ENCODE assay signal across 21 cellular contexts in genomic region chr14:105979446-105979845, GRCh38.
DNase-seq lines count a peak whose midpoint lies in the region; ATAC-seq and FAIRE-seq lines count a peak whose summit lies in the region.
"Had no signal": no experiment of that assay in that cellular context is flagged by ENCODE, and none has a peak within 500 bp of the region (broad histone marks: within the 10 kb centered on the region; RNA-seq: fewer than 3 reads in every experiment).

No MANE protein-coding gene starts in this region.

- no peak for FAIRE-seq in RCC 7860 (lab: Jason Lieb, UNC)
- FAIRE-seq: A204.1, D721Med, GM12892, GM18507 had no signal

- no peaks in the 10 kb centered on the region for H3K9me3 Mint-ChIP-seq in stimulated activated naive B cell treated with anti-CD40 and anti-IgM and Interleukin-4, amounts not matched to agents 10 μg/mL and 1 μg/mL and 100 μg/mL, for 72 hours
- H3K9me3 Mint-ChIP-seq in activated naive CD4-positive, alpha-beta T cell treated with anti-CD3 and anti-CD28 coated beads, Interleukin-2, amount 10 ng/mL, durations not matched to agents 7 days and 5 days = no peaks in the 10 kb centered on the region
- H3K9me3 Mint-ChIP-seq: CD4-positive, alpha-beta T cell; T-helper 1 cell treated with Interleukin-12 subunit alpha and Interleukin-12 subunit beta and Interleukin-4 antibody, amounts not matched to agents 30 μg/mL and 1 μg/mL, for 36 hours had no signal

- CTCF ChIA-PET in activated naive CD4-positive, alpha-beta T cell treated with anti-CD3 and anti-CD28 coated beads, Interleukin-2, amount 10 ng/mL, durations not matched to agents 7 days and 5 days (lab: Charles Lee) = interaction anchor here (0.7 to 2.6 kb wide), 2 partner anchors 20 to 22 kb away, joined by 3 to 7 read pairs; no protein-coding TSS in a partner anchor

- peaks cover 15% of the 10 kb centered on the region in 2 donors for H3K4me1 Mint-ChIP-seq in stimulated activated naive B cell treated with anti-CD40 and anti-IgM and Interleukin-4, amounts not matched to agents 10 μg/mL and 1 μg/mL and 100 μg/mL, for 72 hours
- H3K4me1 Mint-ChIP-seq in activated naive CD4-positive, alpha-beta T cell treated with anti-CD3 and anti-CD28 coated beads, Interleukin-2, amount 10 ng/mL, durations not matched to agents 7 days and 5 days = peaks cover 25% of the 10 kb centered on the region

- no peak overlapping the region for H3K27ac Mint-ChIP-seq in stimulated activated naive B cell treated with anti-CD40 and anti-IgM and Interleukin-4, amounts not matched to agents 10 μg/mL and 1 μg/mL and 100 μg/mL, for 72 hours
- no peak overlapping the region for H3K27ac Mint-ChIP-seq in activated naive CD4-positive, alpha-beta T cell treated with anti-CD3 and anti-CD28 coated beads, Interleukin-2, amount 10 ng/mL, durations not matched to agents 7 days and 5 days
- H3K27ac Mint-ChIP-seq: CD4-positive, alpha-beta T cell; T-helper 1 cell treated with Interleukin-12 subunit alpha and Interleukin-12 subunit beta and Interleukin-4 antibody, amounts not matched to agents 30 μg/mL and 1 μg/mL, for 36 hours had no signal

- DNase-seq in NCI-H510A treated with DMSO at 0.1 percent for 48 hours (lab: John Stamatoyannopoulos, UW) (peak; percentile 6), NCI-H510A (lab: John Stamatoyannopoulos, UW) (no peak), NCI-H1694 treated with DMSO at 0.1 percent for 48 hours (lab: John Stamatoyannopoulos, UW) (peak; percentile 100), RCC 7860 (ENCODE audit: low spot score) (peak; percentile 44), cortex of kidney (lab: John Stamatoyannopoulos, UW) (no peak)
- DNase-seq in stimulated activated naive B cell treated with anti-CD40 and anti-IgM and Interleukin-4, amounts not matched to agents 10 μg/mL and 1 μg/mL and 100 μg/mL, for 72 hours = no peak
- DNase-seq in activated CD4-positive, alpha-beta T cell treated with anti-CD3 and anti-CD28 coated beads, Interleukin-2, amount 50 U/mL, for 1 hour = no peak
- DNase-seq in activated naive CD4-positive, alpha-beta T cell treated with anti-CD3 and anti-CD28 coated beads, Interleukin-2, amount 10 ng/mL, durations not matched to agents 7 days and 5 days = no peak
- DNase-seq: CD4-positive, alpha-beta T cell; EL; GOT3; Kasumi-1; MM.1S; NCI-H1105; NCI-H187 treated with DMSO at 0.1 percent for 48 hours had no signal

- H3K27me3 Mint-ChIP-seq in stimulated activated naive B cell treated with anti-CD40 and anti-IgM and Interleukin-4, amounts not matched to agents 10 μg/mL and 1 μg/mL and 100 μg/mL, for 72 hours = peaks cover 0 to 1% of the 10 kb centered on the region in 2 donors
- peaks cover 17% of the 10 kb centered on the region for H3K27me3 Mint-ChIP-seq in activated naive CD4-positive, alpha-beta T cell treated with anti-CD3 and anti-CD28 coated beads, Interleukin-2, amount 10 ng/mL, durations not matched to agents 7 days and 5 days

- no peak overlapping the region for H3K4me3 Mint-ChIP-seq in stimulated activated naive B cell treated with anti-CD40 and anti-IgM and Interleukin-4, amounts not matched to agents 10 μg/mL and 1 μg/mL and 100 μg/mL, for 72 hours
- H3K4me3 Mint-ChIP-seq in activated naive CD4-positive, alpha-beta T cell treated with anti-CD3 and anti-CD28 coated beads, Interleukin-2, amount 10 ng/mL, durations not matched to agents 7 days and 5 days = no peak overlapping the region
- H3K4me3 Mint-ChIP-seq: CD4-positive, alpha-beta T cell; T-helper 1 cell treated with Interleukin-12 subunit alpha and Interleukin-12 subunit beta and Interleukin-4 antibody, amounts not matched to agents 30 μg/mL and 1 μg/mL, for 36 hours had no signal

- H3K36me3 Mint-ChIP-seq in stimulated activated naive B cell treated with anti-CD40 and anti-IgM and Interleukin-4, amounts not matched to agents 10 μg/mL and 1 μg/mL and 100 μg/mL, for 72 hours = no peaks in the 10 kb centered on the region
- H3K36me3 Mint-ChIP-seq in activated naive CD4-positive, alpha-beta T cell treated with anti-CD3 and anti-CD28 coated beads, Interleukin-2, amount 10 ng/mL, durations not matched to agents 7 days and 5 days = peaks cover 4% of the 10 kb centered on the region

- ATAC-seq in stimulated activated naive B cell treated with anti-CD40 and anti-IgM and Interleukin-4, amounts not matched to agents 10 μg/mL and 1 μg/mL and 100 μg/mL, for 72 hours (replicated peaks) = no peak
- ATAC-seq: HCT116 had no signal

Comparison
In these comparisons a context has a peak if more than half of its experiments do, and no peak if none do; other contexts are left out.
1. DNase-seq: peak in NCI-H510A treated with DMSO at 0.1 percent for 48 hours (single experiment), NCI-H1694 treated with DMSO at 0.1 percent for 48 hours (single experiment) and RCC 7860 (single experiment); none in NCI-H510A (single experiment), stimulated activated naive B cell treated with anti-CD40 and anti-IgM and Interleukin-4, amounts not matched to agents 10 μg/mL and 1 μg/mL and 100 μg/mL, for 72 hours (single experiment), activated CD4-positive, alpha-beta T cell treated with anti-CD3 and anti-CD28 coated beads, Interleukin-2, amount 50 U/mL, for 1 hour (single experiment), cortex of kidney (single experiment) and activated naive CD4-positive, alpha-beta T cell treated with anti-CD3 and anti-CD28 coated beads, Interleukin-2, amount 10 ng/mL, durations not matched to agents 7 days and 5 days (single experiment).